Comparison of ENCODE assay signal across 8 cellular contexts in the genomic region with DNA sequence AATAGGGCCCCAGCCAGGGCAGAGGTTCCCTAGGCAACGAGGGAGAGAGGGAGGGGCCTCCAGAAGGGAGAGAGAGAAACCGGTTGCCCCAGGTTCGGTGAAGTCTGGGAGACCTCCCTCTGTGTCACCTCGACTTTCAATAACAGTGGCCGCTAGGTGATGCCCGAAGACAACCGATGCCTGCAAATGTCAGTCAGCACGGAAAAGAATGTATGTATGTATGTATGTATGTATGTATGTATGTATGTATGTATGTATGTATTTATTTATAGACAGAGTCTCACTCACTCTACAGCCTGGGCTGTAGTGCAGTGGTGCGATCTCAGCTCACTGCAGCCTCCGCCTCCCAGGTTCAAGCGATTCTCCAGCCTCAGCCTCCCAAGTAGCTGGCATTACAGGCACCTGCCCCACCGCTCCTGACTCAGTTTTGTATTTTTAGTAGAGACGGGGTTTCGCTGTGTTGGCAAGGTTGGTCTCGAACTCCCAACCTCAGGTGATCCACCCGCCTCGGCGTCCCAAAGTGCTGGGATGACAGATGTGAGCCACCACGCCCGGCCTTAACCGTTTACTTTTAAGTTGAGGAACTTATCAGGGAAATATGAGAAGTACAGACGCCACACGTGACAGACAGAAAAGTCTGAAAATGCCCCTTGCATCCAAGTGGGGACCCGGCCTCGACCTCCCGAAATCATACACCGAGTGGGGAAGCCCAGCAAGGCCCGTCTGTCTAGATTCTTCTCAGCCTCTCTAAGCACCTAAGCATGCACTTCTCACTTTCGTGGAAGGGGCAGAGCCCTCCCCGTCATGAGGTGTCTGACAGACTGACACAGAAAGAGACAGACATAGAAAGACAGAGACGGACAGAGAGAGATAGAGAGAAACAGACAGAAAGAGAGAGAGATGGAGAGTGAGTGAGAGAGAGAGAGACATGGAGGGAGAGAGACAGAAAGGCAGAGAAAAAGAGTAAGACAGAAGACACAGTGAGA.
DNase-seq lines count a peak whose midpoint lies in the region; ATAC-seq and TF ChIP-seq lines count a peak whose summit lies in the region.
"Not testable (repeated sequence)": the region's sequence is repeated elsewhere in the genome, so short reads cannot be mapped to it uniquely, and the experiment has no call there.

No MANE protein-coding gene starts in this region.

- DNase-seq in ACHN (peak; percentile 40), NAMALWA (ENCODE audit: low spot score) (peak; percentile 85), body of pancreas (peak; percentile 87 to 93 (median 91)), globus pallidus (ENCODE audit: low spot score) (peak; percentile 5), mesendoderm (peak; percentile 98)
- peak; percentile 11 to 25 for DNase-seq in activated CD4-positive, alpha-beta T cell treated with anti-CD3 and anti-CD28 coated beads, Interleukin-2, amount 50 U/mL, for 24 hours (ENCODE audit: low read depth in 1 of 2, low spot score in 1 of 2)
- peak; percentile 55 for DNase-seq in stimulated activated CD4-positive, alpha-beta T cell treated with anti-CD3 and anti-CD28 coated beads, Interleukin-15, amount 100 ng/mL, for 24 hours

- not testable (repeated sequence) for H3K79me1 ChIP-seq in mesendoderm (ENCODE audit: low read length)

- H3K27ac ChIP-seq in body of pancreas; mesendoderm (ENCODE audit: low read depth, low read length): not testable (repeated sequence)

- H2BK5ac ChIP-seq in mesendoderm (ENCODE audit: low read length) = not testable (repeated sequence)

- intact Hi-C loops in body of pancreas (cut with DNase I) = not testable (repeated sequence)

- not testable (repeated sequence) for H2BK15ac ChIP-seq in mesendoderm (replicated peaks; ENCODE audit: low read depth)

- H3K56ac ChIP-seq in mesendoderm (ENCODE audit: low read length) = peak overlapping the region; percentile 76

- H4K5ac ChIP-seq in mesendoderm (ENCODE audit: low read length) = not testable (repeated sequence)

- H4K8ac ChIP-seq in mesendoderm (ENCODE audit: low read depth, low read length) = not testable (repeated sequence)

- not testable (repeated sequence) for H3K9me3 ChIP-seq in body of pancreas

- not testable (repeated sequence) for H3K4me1 ChIP-seq in body of pancreas; mesendoderm (ENCODE audit: control insufficient read depth, low read depth, low read length)

- H3K4ac ChIP-seq in mesendoderm (ENCODE audit: low read depth, low read length) = peak overlapping the region; percentile 28

- H3K4me3 ChIP-seq in body of pancreas; mesendoderm (ENCODE audit: low read length): not testable (repeated sequence)

- not testable (repeated sequence) for H3K4me2 ChIP-seq in mesendoderm (ENCODE audit: low read length)

- H2BK120ac ChIP-seq in mesendoderm (ENCODE audit: low read depth, low read length) = not testable (repeated sequence)

- H3K9ac ChIP-seq in mesendoderm (ENCODE audit: low read length) = not testable (repeated sequence)

- not testable (repeated sequence) for TF ChIP-seq POLR2A in body of pancreas (IDR thresholded peaks at IDR 0.05)

- H3K36me3 ChIP-seq in body of pancreas (replicated peaks in 1 of 2; ENCODE audit: insufficient read depth in 1 of 2, low read depth in 2 of 2); mesendoderm (ENCODE audit: control insufficient read depth, insufficient read depth, low read length): not testable (repeated sequence)

- H3K23ac ChIP-seq in mesendoderm (ENCODE audit: low read length) = not testable (repeated sequence)

- H3K79me2 ChIP-seq in mesendoderm (ENCODE audit: control insufficient read depth, insufficient read depth, low read length) = not testable (repeated sequence)

- in situ Hi-C loops in ACHN (cut with HindIII; ENCODE audit: low pct_ligation_motif_present, low pct_unique_long_range_greater_than_20kb, low sequenced_read_pairs) = not testable (repeated sequence)

- peak; percentile 46 for ATAC-seq in GM18858 (IDR thresholded peaks at IDR 0.05; ENCODE audit: unreplicated experiment)
- peak; percentile 79 for ATAC-seq in body of pancreas

- H3K18ac ChIP-seq in mesendoderm (ENCODE audit: low read length) = peak overlapping the region; percentile 47

- not testable (repeated sequence) for H2AK5ac ChIP-seq in mesendoderm (ENCODE audit: low read length)

- peak; percentile 24 to 95 (median 82) for TF ChIP-seq CTCF in body of pancreas (IDR thresholded peaks at IDR 0.05)

- H3K27me3 ChIP-seq in body of pancreas; mesendoderm (ENCODE audit: insufficient read depth, low read length, poor library complexity): not testable (repeated sequence)

- 37 to 42% methylated on average over 29 to 31 of the region's 31 CpGs for WGBS in body of pancreas, 2 donors
- WGBS in mesendoderm (ENCODE audit: extremely low coverage, insufficient coverage, low lambda C conversion rate) = no CpG with 5 or more reads among the region's 31 CpGs

Comparison
In these comparisons a context has a peak if more than half of its experiments do, and no peak if none do; other contexts are left out.
1. DNase-seq: peak in every context shown above with its lines; median percentile 98 in mesendoderm; 91 in body of pancreas; 85 in NAMALWA; 55 in stimulated activated CD4-positive, alpha-beta T cell treated with anti-CD3 and anti-CD28 coated beads, Interleukin-15, amount 100 ng/mL, for 24 hours; 40 in ACHN; 18 in activated CD4-positive, alpha-beta T cell treated with anti-CD3 and anti-CD28 coated beads, Interleukin-2, amount 50 U/mL, for 24 hours; 5 in globus pallidus.